9 cellular contexts compared by ENCODE assay signal in genomic region chr2:219661197-219661954, GRCh38. TPM values are rescaled to one million over a fixed set of nuclear protein-coding genes. Genes with fewer than 3 reads are reported as not detected.
DNase-seq lines count a peak whose midpoint lies in the region; ATAC-seq, FAIRE-seq and TF ChIP-seq lines count a peak whose summit lies in the region.
"Had no signal": no experiment of that assay in that cellular context is flagged by ENCODE, and none has a peak within 500 bp of the region (broad histone marks: within the 10 kb centered on the region; RNA-seq: fewer than 3 reads in every experiment).

No MANE protein-coding gene starts in this region.

- peak overlapping the region; percentile 81 for H3K27ac ChIP-seq in foreskin keratinocyte
- H3K27ac ChIP-seq in kidney (ENCODE audit: low read depth in 2 of 2, low read length in 2 of 2): no peak overlapping the region
- H3K27ac ChIP-seq: neutrophil had no signal

- H3K9me3 ChIP-seq in kidney (ENCODE audit: control insufficient read depth in 1 of 2, low read length in 2 of 2): peaks cover 7 to 10% of the 10 kb centered on the region in 2 donors
- H3K9me3 ChIP-seq: neutrophil had no signal

- peak; percentile 93 to 97 for DNase-seq in foreskin keratinocyte
- no peak for DNase-seq in NCI-H345 (lab: John Stamatoyannopoulos, UW)
- no peak for DNase-seq in kidney
- no peak for DNase-seq in hypothalamus (lab: John Stamatoyannopoulos, UW)
- DNase-seq in iPS-NIHi11 (ENCODE audit: low spot score): no peak

- peak; percentile 91 for ATAC-seq in GM18858 (IDR thresholded peaks at IDR 0.05; ENCODE audit: unreplicated experiment)
- ATAC-seq in GM21737 (IDR thresholded peaks at IDR 0.05; ENCODE audit: unreplicated experiment): peak; percentile 95
- ATAC-seq in HG03442 (IDR thresholded peaks at IDR 0.05; ENCODE audit: unreplicated experiment): peak; percentile 97
- ATAC-seq in foreskin keratinocyte: peak; percentile 76

- no peak for TF ChIP-seq CTCF in foreskin keratinocyte (conservative IDR thresholded peaks at IDR 0.05)
- no peak for TF ChIP-seq CTCF in kidney (IDR thresholded peaks at IDR 0.05; ENCODE audit: borderline replicate concordance, extremely low read depth, insufficient read depth)

- H3K9ac ChIP-seq in kidney (ENCODE audit: low read length in 2 of 2): no peak overlapping the region

- no peaks in the 10 kb centered on the region for H3K27me3 ChIP-seq in foreskin keratinocyte

- H3K4me1 ChIP-seq in foreskin keratinocyte: peaks cover 42% of the 10 kb centered on the region
- no peaks in the 10 kb centered on the region for H3K4me1 ChIP-seq in kidney (ENCODE audit: control insufficient read depth in 1 of 2, insufficient read depth in 1 of 2, low read depth in 1 of 2, low read length in 2 of 2)

- H3K4me3 ChIP-seq in kidney (ENCODE audit: low read length in 2 of 2): no peak overlapping the region

- FAIRE-seq in kidney (lab: Jason Lieb, UNC): no peak

- H3K36me3 ChIP-seq in kidney (ENCODE audit: control insufficient read depth in 1 of 2, insufficient read depth in 2 of 2, low read length in 2 of 2): no peaks in the 10 kb centered on the region
- H3K36me3 ChIP-seq: neutrophil had no signal

- intact Hi-C loops in kidney (cut with DNase I): no loop called here

RNA-seq across cellular contexts. Expression of gene SLC4A3, which starts 33.9 kb away (rescaled TPM):
- 14.4 and 17.1 TPM in 2 replicates for total RNA-seq in foreskin keratinocyte
- polyA plus RNA-seq in foreskin keratinocyte: 10.8 and 11.1 TPM in 2 replicates
- 4.9 TPM for total RNA-seq in kidney
- polyA plus RNA-seq in kidney (ENCODE audit: insufficient read depth, low read depth, low replicate concordance): 5.2 TPM

Comparison
In these comparisons a context has a peak if more than half of its experiments do, and no peak if none do; other contexts are left out.
1. DNase-seq: peak in foreskin keratinocyte (2 of 2); none in NCI-H345 (single experiment), kidney (single experiment), hypothalamus (0 of 51) and iPS-NIHi11 (single experiment).
2. Peak in every context shown above with its lines, with median percentiles within 50 percentile points of each other: ATAC-seq.